In genomic region chr19:18233224-18233825, GRCh38 we compare ENCODE assay signal across 8 cellular contexts. TPM values are rescaled to one million over a fixed set of nuclear protein-coding genes. Genes with fewer than 3 reads are reported as not detected.
DNase-seq lines count a peak whose midpoint lies in the region; ATAC-seq, FAIRE-seq and TF ChIP-seq lines count a peak whose summit lies in the region.

No MANE protein-coding gene starts in this region.

- H3K4me1 ChIP-seq in HUES48 (ENCODE audit: control insufficient read depth, insufficient read depth, low read length), result peaks cover 20% of the 10 kb centered on the region
- no peaks in the 10 kb centered on the region for H3K4me1 ChIP-seq in endodermal cell (ENCODE audit: control insufficient read depth, insufficient read depth, low read length)
- no peaks in the 10 kb centered on the region for H3K4me1 ChIP-seq in pancreas
- H3K4me1 ChIP-seq in tibial nerve, result peaks cover 0 to 10% (median 0%) of the 10 kb centered on the region in 4 donors

- H3K27me3 ChIP-seq in HUES48 (ENCODE audit: control insufficient read depth, insufficient read depth, low read length), result no peaks in the 10 kb centered on the region
- peaks cover 20% of the 10 kb centered on the region for H3K27me3 ChIP-seq in endodermal cell (ENCODE audit: control insufficient read depth, insufficient read depth, low read length, poor library complexity, severe bottlenecking)
- peaks cover 0 to 5% (median 0%) of the 10 kb centered on the region in 4 donors for H3K27me3 ChIP-seq in pancreas
- H3K27me3 ChIP-seq in tibial nerve, result peaks cover 2 to 80% of the 10 kb centered on the region in 2 donors

- TF ChIP-seq POLR2A in tibial nerve (IDR thresholded peaks at IDR 0.05), result no peak

- POLR2A ChIA-PET in activated B cell treated with CpG ODN at 0.5 μM for 24 hours (lab: Charles Lee), result interaction anchor here (0.6 to 1.6 kb wide), 5 partner anchors 40 to 209 kb away, joined by 3 to 14 read pairs (median 5); partner anchors contain the start of gene MPV17L2

- intact Hi-C loops in activated B cell treated with CpG ODN at 0.5 μM for 24 hours (cut with micrococcal nuclease), result no loop called here
- intact Hi-C loops in pancreas (cut with DNase I), result no loop called here

- no peak overlapping the region for H3K9ac ChIP-seq in HUES48 (ENCODE audit: low read depth, low read length)
- no peak overlapping the region for H3K9ac ChIP-seq in endodermal cell (ENCODE audit: extremely low read depth, low read length, poor library complexity, severe bottlenecking)

- H3K4me3 ChIP-seq in HUES48 (ENCODE audit: low read depth, low read length) (peak overlapping the region; percentile 55), endodermal cell (ENCODE audit: low read length) (peak overlapping the region; percentile 77), pancreas (no peak overlapping the region), tibial nerve (no peak overlapping the region)

- no peak for TF ChIP-seq EP300 in tibial nerve (IDR thresholded peaks at IDR 0.05)

- no peaks in the 10 kb centered on the region for H3K36me3 ChIP-seq in HUES48 (ENCODE audit: control insufficient read depth, insufficient read depth, low read length)
- H3K36me3 ChIP-seq in endodermal cell (ENCODE audit: control insufficient read depth, insufficient read depth, low read length), result no peaks in the 10 kb centered on the region
- H3K36me3 ChIP-seq in pancreas, result no peaks in the 10 kb centered on the region
- H3K36me3 ChIP-seq in tibial nerve, result no peaks in the 10 kb centered on the region

- TF ChIP-seq CTCF in activated B cell treated with CpG ODN at 0.5 μM for 24 hours (IDR thresholded peaks at IDR 0.05) (no peak), endodermal cell (conservative IDR thresholded peaks at IDR 0.05) (no peak), pancreas (IDR thresholded peaks at IDR 0.05) (no peak), tibial nerve (IDR thresholded peaks at IDR 0.05) (no peak)

- FAIRE-seq in pancreas (lab: Jason Lieb, UNC), result no peak

- H3K36me3 Mint-ChIP-seq in activated B cell treated with CpG ODN at 0.5 μM for 24 hours (ENCODE audit: low read depth) (no peaks in the 10 kb centered on the region), endodermal cell (ENCODE audit: low read depth) (no peaks in the 10 kb centered on the region)

- peak; percentile 51 for DNase-seq in COLO668 (lab: John Stamatoyannopoulos, UW; ENCODE audit: unreplicated experiment)
- DNase-seq in activated B cell treated with CpG ODN at 0.5 μM for 24 hours, result peak; percentile 53
- peak; percentile 96 for DNase-seq in endodermal cell
- DNase-seq in pancreas, result peak in 3 of 6 donors; percentile 53 to 79 (median 54)
- DNase-seq in midbrain (lab: John Stamatoyannopoulos, UW), result no peak
- no peak for DNase-seq in NCI-H524 treated with DMSO at 0.1 percent for 48 hours (lab: John Stamatoyannopoulos, UW)
- DNase-seq in tibial nerve (ENCODE audit: low spot score in 2 of 2), result no peak

- H3K27me3 Mint-ChIP-seq in activated B cell treated with CpG ODN at 0.5 μM for 24 hours (peaks cover 52% of the 10 kb centered on the region), endodermal cell (ENCODE audit: insufficient read depth) (peaks cover 39% of the 10 kb centered on the region)

- 19 to 26% methylated on average over 21 to 33 of the region's 37 CpGs for WGBS in endodermal cell (ENCODE audit: insufficient coverage in 1 of 2, insufficient read length in 1 of 2), 2 experiments
- 13 to 17% methylated on average over 37 of the region's 37 CpGs for WGBS in pancreas, 2 donors
- WGBS in tibial nerve, 2 donors, result 22 to 25% methylated on average over 32 to 37 of the region's 37 CpGs

- peaks cover 5% of the 10 kb centered on the region for H3K9me3 Mint-ChIP-seq in activated B cell treated with CpG ODN at 0.5 μM for 24 hours
- H3K9me3 Mint-ChIP-seq in endodermal cell, result no peaks in the 10 kb centered on the region

- ATAC-seq in activated B cell treated with CpG ODN at 0.5 μM for 24 hours (ENCODE audit: low read depth) (peak; percentile 85), pancreas (peak; percentile 70 to 95 (median 82))

- H3K9me3 ChIP-seq in HUES48 (ENCODE audit: control insufficient read depth, insufficient read depth, low read length) (no peaks in the 10 kb centered on the region), endodermal cell (ENCODE audit: control insufficient read depth, low read length) (no peaks in the 10 kb centered on the region), pancreas (no peaks in the 10 kb centered on the region), tibial nerve (peaks cover 0 to 15% (median 2%) of the 10 kb centered on the region in 4 donors)

- H3K27ac ChIP-seq in HUES48 (ENCODE audit: low read depth, low read length), result peak overlapping the region; percentile 81
- no peak overlapping the region for H3K27ac ChIP-seq in endodermal cell (ENCODE audit: low read depth, low read length)
- H3K27ac ChIP-seq in pancreas, result no peak overlapping the region
- H3K27ac ChIP-seq in tibial nerve, result no peak overlapping the region

- H3K27ac Mint-ChIP-seq in activated B cell treated with CpG ODN at 0.5 μM for 24 hours (peak overlapping the region; percentile 50), endodermal cell (no peak overlapping the region)

- H3K4me3 Mint-ChIP-seq in activated B cell treated with CpG ODN at 0.5 μM for 24 hours (no peak overlapping the region), endodermal cell (peak overlapping the region; percentile 57)

- CTCF ChIA-PET in activated B cell treated with CpG ODN at 0.5 μM for 24 hours (lab: Charles Lee), result interaction anchor here (1.9 kb wide), 1 partner anchor 19 kb away, joined by 8 read pairs; no protein-coding TSS in a partner anchor

- H3K4me1 Mint-ChIP-seq in activated B cell treated with CpG ODN at 0.5 μM for 24 hours (peaks cover 17% of the 10 kb centered on the region), endodermal cell (peaks cover 6% of the 10 kb centered on the region)

RNA-seq across cellular contexts. Expression of gene PDE4C, which starts 7.1 kb away (rescaled TPM):
- total RNA-seq in activated B cell treated with CpG ODN at 0.5 μM for 24 hours (not detected in 2 replicates), endodermal cell (1 to 10 TPM; 1.1 to 2.4 TPM), pancreas (under 1 TPM in 5 of 6 donors, not detected in 1; 0.12 to 0.59 (median 0.37) TPM), tibial nerve (under 1 TPM in 3 of 4 donors, not detected in 1; under 0.01 to 0.60 (median 0.59) TPM)
- 0.93 TPM for polyA plus RNA-seq in endodermal cell (2013, experiment 1 of 2)
- 1.1 TPM for polyA plus RNA-seq in endodermal cell (2013, experiment 2 of 2)
- 1 to 10 TPM in 1 of 2 donors, under 1 TPM in 1; 0.16 to 1.3 TPM for polyA plus RNA-seq in pancreas

RNA-seq across cellular contexts. Expression of gene RAB3A, which starts 29.5 kb away (rescaled TPM):
- 3.8 and 4.1 TPM in 2 replicates for total RNA-seq in activated B cell treated with CpG ODN at 0.5 μM for 24 hours
- 1 to 10 TPM; 3.6 to 3.9 TPM for total RNA-seq in endodermal cell
- 13.9 TPM for polyA plus RNA-seq in endodermal cell (2013, experiment 1 of 2)
- 13.6 TPM for polyA plus RNA-seq in endodermal cell (2013, experiment 2 of 2)
- total RNA-seq in pancreas, result 1 to 10 TPM in 5 of 6 donors, under 1 TPM in 1; 0.79 to 2.6 (median 1.6) TPM
- 1 to 10 TPM; 2.3 to 4.4 TPM for polyA plus RNA-seq in pancreas
- total RNA-seq in tibial nerve, result 1 to 10 TPM in 3 of 4 donors, not detected in 1; 1.5 to 5.1 (median 3.9) TPM

RNA-seq across cellular contexts. Expression of gene MPV17L2, which starts 40.3 kb away (rescaled TPM):
- total RNA-seq in activated B cell treated with CpG ODN at 0.5 μM for 24 hours, result 17.3 and 17.9 TPM in 2 replicates
- total RNA-seq in endodermal cell, result 10 to 100 TPM; 20.9 to 21.8 TPM
- polyA plus RNA-seq in endodermal cell (2013, experiment 1 of 2), result 21.9 TPM
- 18.8 TPM for polyA plus RNA-seq in endodermal cell (2013, experiment 2 of 2)
- 1 to 10 TPM; 2.8 to 6.2 (median 4.0) TPM for total RNA-seq in pancreas
- polyA plus RNA-seq in pancreas, result 10 to 100 TPM in 1 of 2 donors, 1 to 10 TPM in 1; 9.9 to 10.4 TPM
- 10 to 100 TPM; 11.1 to 19.0 (median 15.5) TPM for total RNA-seq in tibial nerve

RNA-seq across cellular contexts. Expression of gene IQCN, which starts 40.9 kb away (rescaled TPM):
- total RNA-seq in activated B cell treated with CpG ODN at 0.5 μM for 24 hours (15.6 and 17.8 TPM in 2 replicates), endodermal cell (1 to 10 TPM; 2.4 to 3.3 TPM), pancreas (1 to 10 TPM; 1.0 to 5.6 (median 1.6) TPM), tibial nerve (10 to 100 TPM in 2 of 4 donors, 1 to 10 TPM in 2; 2.3 to 11.4 (median 8.2) TPM)
- polyA plus RNA-seq in endodermal cell (2013, experiment 1 of 2), result 3.2 TPM
- 2.7 TPM for polyA plus RNA-seq in endodermal cell (2013, experiment 2 of 2)
- 10 to 100 TPM; 14.7 to 25.3 TPM for polyA plus RNA-seq in pancreas

RNA-seq across cellular contexts. Expression of gene JUND, which starts 48.1 kb away (rescaled TPM):
- 206 and 225 TPM in 2 replicates for total RNA-seq in activated B cell treated with CpG ODN at 0.5 μM for 24 hours
- 100 to 1,000 TPM; 112 to 148 TPM for total RNA-seq in endodermal cell
- polyA plus RNA-seq in endodermal cell (2013, experiment 1 of 2), result 255 TPM
- 262 TPM for polyA plus RNA-seq in endodermal cell (2013, experiment 2 of 2)
- total RNA-seq in pancreas, result 100 to 1,000 TPM in 5 of 6 donors, 10 to 100 TPM in 1; 86.8 to 181 (median 137) TPM
- 100 to 1,000 TPM; 111 to 128 TPM for polyA plus RNA-seq in pancreas
- 100 to 1,000 TPM; 309 to 553 (median 486) TPM for total RNA-seq in tibial nerve

Comparison
In these comparisons a context has a peak if more than half of its experiments do, and no peak if none do; other contexts are left out.
1. DNase-seq: peak in COLO668 (single experiment), activated B cell treated with CpG ODN at 0.5 μM for 24 hours (single experiment) and endodermal cell (single experiment); none in midbrain (single experiment), NCI-H524 treated with DMSO at 0.1 percent for 48 hours (single experiment) and tibial nerve (0 of 2).
2. H3K4me3 ChIP-seq: peak in HUES48 (single experiment) and endodermal cell (single experiment); none in pancreas (0 of 4) and tibial nerve (0 of 4).